15 cellular contexts compared by ENCODE assay signal in the genomic region with DNA sequence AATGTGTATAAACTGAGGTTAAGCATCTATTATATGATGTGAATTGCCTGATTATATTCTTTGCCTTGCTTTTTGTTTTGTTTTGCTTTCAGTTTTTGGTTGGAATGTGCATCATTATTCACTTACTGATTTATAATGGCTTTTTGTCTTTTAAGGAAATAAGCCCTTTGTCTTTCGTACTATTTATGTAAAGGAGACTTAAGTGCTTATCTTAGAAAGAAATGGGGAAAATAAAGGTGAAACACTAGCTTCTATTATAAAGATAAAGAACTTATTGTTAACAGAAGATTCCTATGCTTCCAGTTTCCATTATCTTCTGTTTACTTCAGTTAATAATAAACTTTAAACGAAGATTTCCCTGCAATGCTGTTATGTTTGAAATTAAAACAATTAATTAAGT. TPM values are rescaled to one million over a fixed set of nuclear protein-coding genes. Genes with fewer than 3 reads are reported as not detected.
DNase-seq lines count a peak whose midpoint lies in the region; ATAC-seq, FAIRE-seq and TF ChIP-seq lines count a peak whose summit lies in the region.
"Had no signal": no experiment of that assay in that cellular context is flagged by ENCODE, and none has a peak within 500 bp of the region (broad histone marks: within the 10 kb centered on the region; RNA-seq: fewer than 3 reads in every experiment).

No MANE protein-coding gene starts in this region.

- peak; percentile 8 for FAIRE-seq in frontal cortex (lab: Jason Lieb, UNC)

- intact Hi-C loops in activated T-helper 2 cell treated with anti-CD3 and anti-CD28 coated beads, Interferon-gamma antibody, Interleukin-2, Interleukin-4, amounts not matched to agents 10 μg/mL and 5 μg/mL and 100 μg/mL, durations not matched to agents 14 hours and 24 hours and 36 hours (cut with micrococcal nuclease) = no loop called here

- H3K4me2 ChIP-seq in H9 (ENCODE audit: insufficient read depth, insufficient read length, low read length) = no peak overlapping the region
- H3K4me2 ChIP-seq: BLaER1 treated with 17β-estradiol and CSF1 and Interleukin-3, amounts not matched to agents 10 nM and 100 nM had no signal

- H3K18ac ChIP-seq in H9 (ENCODE audit: insufficient read length, low read depth, low read length) = no peak overlapping the region

- no peaks in the 10 kb centered on the region for H3K79me1 ChIP-seq in H9 (ENCODE audit: insufficient read depth, low read depth, low read length, poor library complexity, severe bottlenecking)

- no peak overlapping the region for H3K4ac ChIP-seq in H9 (ENCODE audit: low read depth, low read length)

- in situ Hi-C loops in SK-MEL-5 (cut with HindIII; ENCODE audit: low pct_unique_long_range_greater_than_20kb, low sequenced_read_pairs) = no loop called here

- H2BK12ac ChIP-seq in H9 (ENCODE audit: insufficient read length, low read depth, low read length) = no peak overlapping the region

- H3K23me2 ChIP-seq in H9 (ENCODE audit: insufficient read length, low read depth, low read length, poor library complexity, severe bottlenecking) = no peaks in the 10 kb centered on the region

- peaks cover 64 to 67% of the 10 kb centered on the region in 2 experiments for H3K4me1 Mint-ChIP-seq in H9
- H3K4me1 Mint-ChIP-seq in progenitor cell of endocrine pancreas (ENCODE audit: low read depth) = peaks cover 28% of the 10 kb centered on the region
- H3K4me1 Mint-ChIP-seq in activated T-helper 2 cell treated with anti-CD3 and anti-CD28 coated beads, Interferon-gamma antibody, Interleukin-2, Interleukin-4, amounts not matched to agents 10 μg/mL and 5 μg/mL and 100 μg/mL, durations not matched to agents 14 hours and 24 hours and 36 hours (ENCODE audit: low read depth) = no peaks in the 10 kb centered on the region
- H3K4me1 Mint-ChIP-seq: CD4-positive, CD25-positive, alpha-beta regulatory T cell; IgD-negative memory B cell had no signal

- no peak overlapping the region for H4K8ac ChIP-seq in H9 (replicated peaks; ENCODE audit: insufficient read length, low read depth, low read length)

- no peak for DNase-seq in H9
- DNase-seq in SK-MEL-5 (ENCODE audit: low read depth, low spot score) = peak; percentile 39
- no peak for DNase-seq in frontal cortex (ENCODE audit: low spot score in 2 of 2)
- no peak for DNase-seq in progenitor cell of endocrine pancreas (ENCODE audit: low spot score, unreplicated experiment)
- DNase-seq in stimulated activated CD4-positive, alpha-beta T cell treated with anti-CD3 and anti-CD28 coated beads, Interleukin-2, amount 100 ng/mL, for 48 hours = no peak
- no peak for DNase-seq in activated T-helper 2 cell treated with anti-CD3 and anti-CD28 coated beads, Interferon-gamma antibody, Interleukin-2, Interleukin-4, amounts not matched to agents 10 μg/mL and 5 μg/mL and 100 μg/mL, durations not matched to agents 14 hours and 24 hours and 36 hours (ENCODE audit: low spot score)
- DNase-seq: ACHN; CD4-positive, CD25-positive, alpha-beta regulatory T cell; DMS 273 treated with DMSO at 0.1 percent for 48 hours; GM23248 had no signal

- H3T11ph ChIP-seq in H9 (ENCODE audit: low read length) = no peak overlapping the region

- H4K91ac ChIP-seq in H9 (ENCODE audit: insufficient read length, low read depth, low read length) = no peak overlapping the region

- no peaks in the 10 kb centered on the region for H3K79me2 ChIP-seq in H9 (ENCODE audit: insufficient read depth, low read length)

- H2BK15ac ChIP-seq in H9 (ENCODE audit: low read depth, low read length) = no peak overlapping the region

- H2BK5ac ChIP-seq in H9 (ENCODE audit: insufficient read length, low read length) = no peak overlapping the region

- no CpG with 5 or more reads among the region's 2 CpGs for WGBS in H9 (ENCODE audit: extremely low coverage, insufficient read length, low lambda C conversion rate)

- no peak overlapping the region for H2BK20ac ChIP-seq in H9 (ENCODE audit: low read depth, low read length, poor library complexity, severe bottlenecking)

- no peaks in the 10 kb centered on the region for H3K36me3 Mint-ChIP-seq in H9 (ENCODE audit: insufficient read depth in 1 of 3, low read depth in 3 of 3)
- no peaks in the 10 kb centered on the region for H3K36me3 Mint-ChIP-seq in progenitor cell of endocrine pancreas (ENCODE audit: insufficient read depth)
- H3K36me3 Mint-ChIP-seq in activated T-helper 2 cell treated with anti-CD3 and anti-CD28 coated beads, Interferon-gamma antibody, Interleukin-2, Interleukin-4, amounts not matched to agents 10 μg/mL and 5 μg/mL and 100 μg/mL, durations not matched to agents 14 hours and 24 hours and 36 hours (ENCODE audit: low read depth) = no peaks in the 10 kb centered on the region
- H3K36me3 Mint-ChIP-seq: CD4-positive, CD25-positive, alpha-beta regulatory T cell; IgD-negative memory B cell had no signal

- ATAC-seq in HG03108 (IDR thresholded peaks at IDR 0.05; ENCODE audit: unreplicated experiment) = no peak

- H4K20me1 ChIP-seq in H9 (ENCODE audit: control insufficient read depth, insufficient read depth, insufficient read length) = no peaks in the 10 kb centered on the region
- H4K20me1 ChIP-seq: BLaER1 treated with 17β-estradiol and CSF1 and Interleukin-3, amounts not matched to agents 10 nM and 100 nM had no signal

- no peak overlapping the region for H2BK120ac ChIP-seq in H9 (ENCODE audit: low read depth, low read length, poor library complexity, severe bottlenecking)

- H3K4me3 Mint-ChIP-seq in H9 = no peak overlapping the region; a peak in 1 of 5 replicates
- H3K4me3 Mint-ChIP-seq in progenitor cell of endocrine pancreas (ENCODE audit: low read depth) = no peak overlapping the region
- no peak overlapping the region for H3K4me3 Mint-ChIP-seq in activated T-helper 2 cell treated with anti-CD3 and anti-CD28 coated beads, Interferon-gamma antibody, Interleukin-2, Interleukin-4, amounts not matched to agents 10 μg/mL and 5 μg/mL and 100 μg/mL, durations not matched to agents 14 hours and 24 hours and 36 hours (ENCODE audit: low read depth)
- H3K4me3 Mint-ChIP-seq: CD4-positive, CD25-positive, alpha-beta regulatory T cell; IgD-negative memory B cell had no signal

- H3K27me3 Mint-ChIP-seq in H9 (ENCODE audit: low read depth) (no peaks in the 10 kb centered on the region), progenitor cell of endocrine pancreas (no peaks in the 10 kb centered on the region)
- H3K27me3 Mint-ChIP-seq in activated T-helper 2 cell treated with anti-CD3 and anti-CD28 coated beads, Interferon-gamma antibody, Interleukin-2, Interleukin-4, amounts not matched to agents 10 μg/mL and 5 μg/mL and 100 μg/mL, durations not matched to agents 14 hours and 24 hours and 36 hours (ENCODE audit: low read depth) = peaks cover 12% of the 10 kb centered on the region
- H3K27me3 Mint-ChIP-seq: IgD-negative memory B cell had no signal

- no peak overlapping the region for H3K56ac ChIP-seq in H9 (ENCODE audit: insufficient read length, low read depth, low read length)

- H2AK5ac ChIP-seq in H9 (ENCODE audit: insufficient read length, low read length) = no peak overlapping the region

- H3K14ac ChIP-seq in H9 (ENCODE audit: insufficient read depth, low read length) = no peak overlapping the region

- peaks cover 21% of the 10 kb centered on the region; the same call in 1 of the 2 replicates for H3K4me1 ChIP-seq in H9 (ENCODE audit: insufficient read depth, low read length)
- H3K4me1 ChIP-seq: BLaER1 treated with 17β-estradiol and CSF1 and Interleukin-3, amounts not matched to agents 10 nM and 100 nM had no signal

- H2AFZ ChIP-seq in H9 (ENCODE audit: low read length) = no peak overlapping the region
- H2AFZ ChIP-seq: GM23248 had no signal

- H3K27me3 ChIP-seq in H9 (ENCODE audit: insufficient read depth, low read length) = no peaks in the 10 kb centered on the region
- H3K27me3 ChIP-seq: BLaER1 treated with 17β-estradiol and CSF1 and Interleukin-3, amounts not matched to agents 10 nM and 100 nM had no signal

- H3K9me3 Mint-ChIP-seq in H9 (no peaks in the 10 kb centered on the region), progenitor cell of endocrine pancreas (ENCODE audit: low read depth) (no peaks in the 10 kb centered on the region)
- no peaks in the 10 kb centered on the region for H3K9me3 Mint-ChIP-seq in activated T-helper 2 cell treated with anti-CD3 and anti-CD28 coated beads, Interferon-gamma antibody, Interleukin-2, Interleukin-4, amounts not matched to agents 10 μg/mL and 5 μg/mL and 100 μg/mL, durations not matched to agents 14 hours and 24 hours and 36 hours
- H3K9me3 Mint-ChIP-seq: CD4-positive, CD25-positive, alpha-beta regulatory T cell; IgD-negative memory B cell had no signal

- TF ChIP-seq CTCF in H9 (conservative IDR thresholded peaks at IDR 0.05) (no peak), progenitor cell of endocrine pancreas (IDR thresholded peaks at IDR 0.05; ENCODE audit: unreplicated experiment) (no peak)

- no peak overlapping the region for H4K5ac ChIP-seq in H9 (ENCODE audit: insufficient read length, low read depth, low read length)

- no peak overlapping the region for H3K9ac ChIP-seq in H9 (ENCODE audit: extremely low read depth, insufficient read length, low read length)
- H3K9ac ChIP-seq: BLaER1 treated with 17β-estradiol and CSF1 and Interleukin-3, amounts not matched to agents 10 nM and 100 nM; GM23248 had no signal

- peak overlapping the region; percentile 88 to 96 (median 91); a peak in 6 of 7 replicates for H3K27ac Mint-ChIP-seq in H9
- H3K27ac Mint-ChIP-seq in progenitor cell of endocrine pancreas = peak overlapping the region; percentile 75
- H3K27ac Mint-ChIP-seq in activated T-helper 2 cell treated with anti-CD3 and anti-CD28 coated beads, Interferon-gamma antibody, Interleukin-2, Interleukin-4, amounts not matched to agents 10 μg/mL and 5 μg/mL and 100 μg/mL, durations not matched to agents 14 hours and 24 hours and 36 hours = no peak overlapping the region
- H3K27ac Mint-ChIP-seq: CD4-positive, CD25-positive, alpha-beta regulatory T cell; IgD-negative memory B cell had no signal

- H3K23ac ChIP-seq in H9 (ENCODE audit: insufficient read length, low read depth, low read length) = no peak overlapping the region

- no peaks in the 10 kb centered on the region for H3K9me3 ChIP-seq in H9 (ENCODE audit: control insufficient read depth, low read depth, low read length)
- H3K9me3 ChIP-seq: BLaER1 treated with 17β-estradiol and CSF1 and Interleukin-3, amounts not matched to agents 10 nM and 100 nM; HAP-1 had no signal

- H3K27ac ChIP-seq in H9 (ENCODE audit: insufficient read length, low read depth, low read length) = no peak overlapping the region
- H3K27ac ChIP-seq: BLaER1 treated with 17β-estradiol and CSF1 and Interleukin-3, amounts not matched to agents 10 nM and 100 nM; GM23248; HL-60 had no signal

RNA-seq across cellular contexts. Expression of a gene that starts 23.3 kb away (rescaled TPM):
- 1,292 and 1,315 TPM in 2 replicates for total RNA-seq in H9 (2021)
- total RNA-seq in SK-MEL-5 (2014; rRNA removed; shearing (Covaris generic)) = 677 and 707 TPM in 2 replicates
- polyA plus RNA-seq in SK-MEL-5 (2015; cell fraction: cytosol; rRNA removed) = 444 and 569 TPM in 2 replicates
- polyA plus RNA-seq in SK-MEL-5 (2015; cell fraction: nucleus; rRNA removed) = 50.7 and 133 TPM in 2 replicates
- total RNA-seq in frontal cortex = 244 TPM
- total RNA-seq in progenitor cell of endocrine pancreas = 739 and 750 TPM in 2 replicates
- total RNA-seq in activated T-helper 2 cell treated with anti-CD3 and anti-CD28 coated beads, Interferon-gamma antibody, Interleukin-2, Interleukin-4, amounts not matched to agents 10 μg/mL and 5 μg/mL and 100 μg/mL, durations not matched to agents 14 hours and 24 hours and 36 hours = 445 and 457 TPM in 2 replicates
